21 cellular contexts compared by ENCODE assay signal in genomic region chr21:25133939-25134338, GRCh38.
"Had no signal": no experiment of that assay in that cellular context is flagged by ENCODE, and none has a peak within 500 bp of the region (broad histone marks: within the 10 kb centered on the region; RNA-seq: fewer than 3 reads in every experiment).

No MANE protein-coding gene starts in this region.

- H3K27me3 ChIP-seq: esophagus squamous epithelium, neutrophil had no signal

- DNase-seq: activated B cell treated with CpG ODN at 0.5 μM for 24 hours; activated CD4-positive, alpha-beta T cell treated with anti-CD3 and anti-CD28 coated beads for 48 hours; activated CD8-positive, alpha-beta memory T cell treated with anti-CD3 and anti-CD28 coated beads, Interleukin-2, amount 50 U/mL, for 4 hours; activated CD8-positive, alpha-beta T cell treated with anti-CD3 and anti-CD28 coated beads, Interleukin-2, amount 10 ng/mL, durations not matched to agents 7 days and 5 days; activated gamma-delta T cell; activated T-cell treated with anti-CD3 and anti-CD28 coated beads, Interleukin-2, amount 50 U/mL, for 72 hours; amniotic stem cell; effector CD8-positive, alpha-beta T cell; esophagus squamous epithelium; foreskin fibroblast; hypothalamus; left ventricle myocardium inferior; mucosa of descending colon; naive thymus-derived CD4-positive, alpha-beta T cell; posterior cingulate gyrus; retina had no signal

- H3K4me1 ChIP-seq: esophagus squamous epithelium, left ventricle myocardium inferior had no signal

- ATAC-seq: activated CD8-positive, alpha-beta T cell treated with anti-CD3 and anti-CD28 coated beads, Interleukin-2, amount 10 ng/mL, durations not matched to agents 7 days and 5 days; activated T-cell treated with anti-CD3 and anti-CD28 coated beads, Interleukin-2, amount 50 U/mL, for 72 hours; mucosa of descending colon; naive thymus-derived CD4-positive, alpha-beta T cell; stimulated activated effector memory CD8-positive, alpha-beta T cell treated with anti-CD3 and anti-CD28 coated beads, Interleukin-12 subunit alpha, Interleukin-12 subunit beta, amount 100 ng/mL, for 72 hours had no signal

- H3K36me3 Mint-ChIP-seq: activated naive CD8-positive, alpha-beta T cell; memory B cell; naive thymus-derived CD4-positive, alpha-beta T cell; stimulated activated effector memory CD8-positive, alpha-beta T cell treated with anti-CD3 and anti-CD28 coated beads, Interleukin-12 subunit alpha, Interleukin-12 subunit beta, amount 100 ng/mL, for 72 hours had no signal

- H3K27me3 Mint-ChIP-seq: activated B cell treated with CpG ODN at 0.5 μM for 24 hours; activated naive CD8-positive, alpha-beta T cell; memory B cell; naive thymus-derived CD4-positive, alpha-beta T cell had no signal

- H3K4me3 ChIP-seq: esophagus squamous epithelium, left ventricle myocardium inferior, mucosa of descending colon, thoracic aorta had no signal

- H3K27ac Mint-ChIP-seq: activated B cell treated with CpG ODN at 0.5 μM for 24 hours; activated CD8-positive, alpha-beta T cell treated with anti-CD3 and anti-CD28 coated beads, Interleukin-2, amount 10 ng/mL, durations not matched to agents 7 days and 5 days; activated naive CD8-positive, alpha-beta T cell; activated T-cell treated with anti-CD3 and anti-CD28 coated beads, Interleukin-2, amount 50 U/mL, for 72 hours; memory B cell; naive thymus-derived CD4-positive, alpha-beta T cell; stimulated activated effector memory CD8-positive, alpha-beta T cell treated with anti-CD3 and anti-CD28 coated beads, Interleukin-12 subunit alpha, Interleukin-12 subunit beta, amount 100 ng/mL, for 72 hours had no signal

- H3K36me3 ChIP-seq: esophagus squamous epithelium, left ventricle myocardium inferior, neutrophil, thoracic aorta had no signal

- H3K4me1 Mint-ChIP-seq: activated B cell treated with CpG ODN at 0.5 μM for 24 hours; naive thymus-derived CD4-positive, alpha-beta T cell; stimulated activated effector memory CD8-positive, alpha-beta T cell treated with anti-CD3 and anti-CD28 coated beads, Interleukin-12 subunit alpha, Interleukin-12 subunit beta, amount 100 ng/mL, for 72 hours had no signal

- H3K27ac ChIP-seq: esophagus squamous epithelium, left ventricle myocardium inferior, neutrophil, thoracic aorta had no signal

- H3K4me3 Mint-ChIP-seq: activated B cell treated with CpG ODN at 0.5 μM for 24 hours; activated CD8-positive, alpha-beta T cell treated with anti-CD3 and anti-CD28 coated beads, Interleukin-2, amount 10 ng/mL, durations not matched to agents 7 days and 5 days; activated naive CD8-positive, alpha-beta T cell; activated T-cell treated with anti-CD3 and anti-CD28 coated beads, Interleukin-2, amount 50 U/mL, for 72 hours; memory B cell; naive thymus-derived CD4-positive, alpha-beta T cell; stimulated activated effector memory CD8-positive, alpha-beta T cell treated with anti-CD3 and anti-CD28 coated beads, Interleukin-12 subunit alpha, Interleukin-12 subunit beta, amount 100 ng/mL, for 72 hours had no signal

- H3K9me3 ChIP-seq: esophagus squamous epithelium, neutrophil, thoracic aorta had no signal

- H3K9me3 Mint-ChIP-seq: memory B cell had no signal
